Comparison of ENCODE assay signal across 8 cellular contexts in the genomic region with DNA sequence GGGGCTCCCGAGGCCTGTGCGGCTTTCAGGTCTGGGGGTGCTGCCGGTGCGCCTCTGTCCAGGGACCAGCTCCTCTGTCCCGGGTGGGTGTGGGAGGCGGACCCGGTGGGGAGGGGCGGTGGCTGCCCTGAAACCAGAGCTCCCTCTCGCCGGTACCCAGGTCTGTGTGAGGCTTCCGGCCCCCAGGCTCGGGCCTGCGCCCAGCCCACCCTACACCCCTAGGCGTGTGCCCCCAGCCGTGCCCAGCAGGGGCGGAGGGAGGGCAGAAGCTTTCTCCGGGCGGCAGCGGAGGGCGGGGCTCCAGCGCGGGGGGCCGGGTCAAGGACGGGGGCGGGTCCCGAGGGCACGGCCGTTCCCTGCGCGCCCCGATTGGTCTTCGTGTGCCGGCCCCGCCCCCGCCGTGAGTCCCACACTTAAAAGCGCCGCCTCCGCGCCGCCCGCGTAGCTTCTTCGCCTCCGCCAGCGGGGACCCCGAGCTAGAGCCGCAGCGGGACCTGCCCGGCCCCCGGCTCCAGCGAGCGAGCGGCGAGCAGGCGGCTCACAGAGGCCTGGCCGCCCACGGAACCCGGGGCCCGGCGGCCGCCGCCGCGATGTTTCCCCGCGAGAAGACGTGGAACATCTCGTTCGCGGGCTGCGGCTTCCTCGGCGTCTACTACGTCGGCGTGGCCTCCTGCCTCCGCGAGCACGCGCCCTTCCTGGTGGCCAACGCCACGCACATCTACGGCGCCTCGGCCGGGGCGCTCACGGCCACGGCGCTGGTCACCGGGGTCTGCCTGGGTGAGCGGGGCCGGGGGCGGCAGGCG. TPM values are rescaled to one million over a fixed set of nuclear protein-coding genes. Genes with fewer than 3 reads are reported as not detected.
DNase-seq lines count a peak whose midpoint lies in the region; ATAC-seq and TF ChIP-seq lines count a peak whose summit lies in the region.

No MANE protein-coding gene starts in this region.

- H3K27me3 ChIP-seq in neural cell (ENCODE audit: insufficient read depth, low read depth, low read length): no peaks in the 10 kb centered on the region
- peaks cover 0 to 7% (median 0%) of the 10 kb centered on the region in 3 donors for H3K27me3 ChIP-seq in stomach

- H3K27ac ChIP-seq in KOPT-K1 (ENCODE audit: low read depth, low read length, poor library complexity, severe bottlenecking) (peak overlapping the region; percentile 70), neural cell (ENCODE audit: low read length) (peak overlapping the region; percentile 45), stomach (peak overlapping the region; percentile 94 to 98 (median 96))

- H3K9ac ChIP-seq in neural cell (ENCODE audit: low read length): peak overlapping the region; percentile 69

- H3K79me2 ChIP-seq in neural cell (replicated peaks; ENCODE audit: insufficient read depth, low read length): peaks cover 3% of the 10 kb centered on the region

- TF ChIP-seq RAD21 in neural cell (conservative IDR thresholded peaks at IDR 0.05): peak; percentile 27

- H3K36me3 ChIP-seq in KOPT-K1 (ENCODE audit: insufficient read depth, low read length) (peaks cover 23% of the 10 kb centered on the region; the same call in 1 of the 2 replicates), neural cell (ENCODE audit: insufficient read depth, low read length) (no peaks in the 10 kb centered on the region), stomach (peaks cover 21 to 44% (median 40%) of the 10 kb centered on the region in 4 donors)

- peak overlapping the region; percentile 85 for H2AFZ ChIP-seq in neural cell (ENCODE audit: low read depth, low read length)

- TF ChIP-seq EP300 in neural cell (conservative IDR thresholded peaks at IDR 0.05; ENCODE audit: poor library complexity, severe bottlenecking): peak; percentile 23
- no peak for TF ChIP-seq EP300 in stomach (IDR thresholded peaks at IDR 0.05)

- TF ChIP-seq POLR2A in stomach (IDR thresholded peaks at IDR 0.05): peak in 1 of 4 donors; percentile 16

- TF ChIP-seq CTCF in fibroblast of villous mesenchyme (IDR thresholded peaks at IDR 0.05; ENCODE audit: insufficient read depth, low read depth, low read length) (no peak), neural cell (IDR thresholded peaks at IDR 0.05; ENCODE audit: poor library complexity, severe bottlenecking) (no peak), stomach (IDR thresholded peaks at IDR 0.05) (peak in 5 of 7 experiments; percentile 9 to 42 (median 15))

- peak; percentile 61 for ATAC-seq in GM21723 (IDR thresholded peaks at IDR 0.05; ENCODE audit: unreplicated experiment)

- DNase-seq in Daoy (ENCODE audit: low read depth): peak; percentile 93
- DNase-seq in RPMI8226: peak; percentile 94
- DNase-seq in activated effector memory CD4-positive, alpha-beta T cell treated with anti-CD3 and anti-CD28 coated beads, Interleukin-2, amount 50 U/mL, for 16 hours: peak; percentile 96
- DNase-seq in fibroblast of villous mesenchyme (ENCODE audit: low read depth): peak; percentile 85
- DNase-seq in stomach: peak; percentile 96

- peak overlapping the region; percentile 25 for H3K4me2 ChIP-seq in neural cell (ENCODE audit: low read length)

- no peaks in the 10 kb centered on the region for H3K9me3 ChIP-seq in KOPT-K1 (ENCODE audit: insufficient read depth, low read length, poor library complexity, severe bottlenecking)
- H3K9me3 ChIP-seq in neural cell (ENCODE audit: low read length): no peaks in the 10 kb centered on the region
- H3K9me3 ChIP-seq in stomach: no peaks in the 10 kb centered on the region

- no peaks in the 10 kb centered on the region for H4K20me1 ChIP-seq in neural cell (ENCODE audit: insufficient read depth)

- H3K9me2 ChIP-seq in neural cell (ENCODE audit: insufficient read depth, low read length): no peaks in the 10 kb centered on the region

- H3K4me1 ChIP-seq in stomach: peaks cover 40 to 54% (median 50%) of the 10 kb centered on the region in 4 donors

- H3K4me3 ChIP-seq in fibroblast of villous mesenchyme (ENCODE audit: low read depth, low read length): peak overlapping the region; percentile 70
- peak overlapping the region; percentile 81 for H3K4me3 ChIP-seq in neural cell (ENCODE audit: low read length)
- peak overlapping the region; percentile 72 to 97 (median 94) for H3K4me3 ChIP-seq in stomach

- WGBS in stomach, 5 donors: 1 to 5% (median 1%) methylated on average over 15 to 96 of the region's 96 CpGs

- intact Hi-C loops in stomach (cut with DNase I; ENCODE audit: low total_unique reads): no loop called here

- H3F3A ChIP-seq in neural cell (ENCODE audit: insufficient read depth, low read length, poor library complexity, severe bottlenecking): no peaks in the 10 kb centered on the region

TF ChIP-seq in neural cell, 6 proteins besides CTCF, POLR2A, EP300 and RAD21:
- TF ChIP-seq POLR2AphosphoS5 (IDR thresholded peaks at IDR 0.05): peak; percentile 66
- TF ChIP-seq SMC3 (conservative IDR thresholded peaks at IDR 0.05; ENCODE audit: poor library complexity): no peak
- no peak for TF ChIP-seq EZH2 (IDR thresholded peaks at IDR 0.05; ENCODE audit: borderline replicate concordance, insufficient read depth, low read length, poor library complexity, severe bottlenecking)
- TF ChIP-seq, protein P1, sequence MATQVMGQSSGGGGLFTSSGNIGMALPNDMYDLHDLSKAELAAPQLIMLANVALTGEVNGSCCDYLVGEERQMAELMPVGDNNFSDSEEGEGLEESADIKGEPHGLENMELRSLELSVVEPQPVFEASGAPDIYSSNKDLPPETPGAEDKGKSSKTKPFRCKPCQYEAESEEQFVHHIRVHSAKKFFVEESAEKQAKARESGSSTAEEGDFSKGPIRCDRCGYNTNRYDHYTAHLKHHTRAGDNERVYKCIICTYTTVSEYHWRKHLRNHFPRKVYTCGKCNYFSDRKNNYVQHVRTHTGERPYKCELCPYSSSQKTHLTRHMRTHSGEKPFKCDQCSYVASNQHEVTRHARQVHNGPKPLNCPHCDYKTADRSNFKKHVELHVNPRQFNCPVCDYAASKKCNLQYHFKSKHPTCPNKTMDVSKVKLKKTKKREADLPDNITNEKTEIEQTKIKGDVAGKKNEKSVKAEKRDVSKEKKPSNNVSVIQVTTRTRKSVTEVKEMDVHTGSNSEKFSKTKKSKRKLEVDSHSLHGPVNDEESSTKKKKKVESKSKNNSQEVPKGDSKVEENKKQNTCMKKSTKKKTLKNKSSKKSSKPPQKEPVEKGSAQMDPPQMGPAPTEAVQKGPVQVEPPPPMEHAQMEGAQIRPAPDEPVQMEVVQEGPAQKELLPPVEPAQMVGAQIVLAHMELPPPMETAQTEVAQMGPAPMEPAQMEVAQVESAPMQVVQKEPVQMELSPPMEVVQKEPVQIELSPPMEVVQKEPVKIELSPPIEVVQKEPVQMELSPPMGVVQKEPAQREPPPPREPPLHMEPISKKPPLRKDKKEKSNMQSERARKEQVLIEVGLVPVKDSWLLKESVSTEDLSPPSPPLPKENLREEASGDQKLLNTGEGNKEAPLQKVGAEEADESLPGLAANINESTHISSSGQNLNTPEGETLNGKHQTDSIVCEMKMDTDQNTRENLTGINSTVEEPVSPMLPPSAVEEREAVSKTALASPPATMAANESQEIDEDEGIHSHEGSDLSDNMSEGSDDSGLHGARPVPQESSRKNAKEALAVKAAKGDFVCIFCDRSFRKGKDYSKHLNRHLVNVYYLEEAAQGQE (IDR thresholded peaks at IDR 0.05; ENCODE audit: borderline replicate concordance): peak; percentile 17
- peak; percentile 91 for TF ChIP-seq MXI1 (conservative IDR thresholded peaks at IDR 0.05; ENCODE audit: poor library complexity, severe bottlenecking)
- no peak for TF ChIP-seq TAF1 (IDR thresholded peaks at IDR 0.05; ENCODE audit: low read depth)

RNA-seq across cellular contexts. Expression of a gene that starts 0.6 kb away (rescaled TPM):
- 10.9 and 24.2 TPM in 2 replicates for total RNA-seq in Daoy (2014; rRNA removed; shearing (Covaris generic))
- total RNA-seq in fibroblast of villous mesenchyme (23.5 and 28.5 TPM in 2 replicates), stomach (100 to 1,000 TPM in 3 of 5 donors, 10 to 100 TPM in 2; 33.4 to 385 (median 139) TPM)
- polyA plus RNA-seq in neural cell (7.3 and 7.8 TPM in 2 replicates), stomach (10 to 100 TPM; 41.7 to 85.1 (median 77.8) TPM)
- polyA minus RNA-seq in neural cell: 6.5 and 8.8 TPM in 2 replicates

RNA-seq across cellular contexts. Expression of a gene that starts 8.4 kb away (rescaled TPM):
- total RNA-seq in Daoy (2014; rRNA removed; shearing (Covaris generic)): 5.3 and 9.0 TPM in 2 replicates
- total RNA-seq in fibroblast of villous mesenchyme: 0.43 and 0.97 TPM in 2 replicates
- 1.2 and 6.5 TPM in 2 replicates for polyA plus RNA-seq in neural cell
- polyA minus RNA-seq in neural cell: 0.49 and 1.5 TPM in 2 replicates
- total RNA-seq in stomach: 100 to 1,000 TPM in 4 of 5 donors, 10 to 100 TPM in 1; 12.7 to 556 (median 165) TPM
- polyA plus RNA-seq in stomach: 100 to 1,000 TPM; 105 to 133 (median 119) TPM

RNA-seq across cellular contexts. Expression of a gene that starts 9.6 kb away (rescaled TPM):
- 693 and 756 TPM in 2 replicates for total RNA-seq in Daoy (2014; rRNA removed; shearing (Covaris generic))
- 220 and 278 TPM in 2 replicates for total RNA-seq in fibroblast of villous mesenchyme
- 147 and 167 TPM in 2 replicates for polyA plus RNA-seq in neural cell
- polyA minus RNA-seq in neural cell: 70.4 and 76.5 TPM in 2 replicates
- 1,000 to 10,000 TPM in 1 of 5 donors, 100 to 1,000 TPM in 4; 360 to 5,956 (median 454) TPM for total RNA-seq in stomach
- 1,000 to 10,000 TPM; 1,397 to 2,170 (median 1,669) TPM for polyA plus RNA-seq in stomach

RNA-seq across cellular contexts. Expression of a gene that starts 13.4 kb away (rescaled TPM):
- total RNA-seq in Daoy (2014; rRNA removed; shearing (Covaris generic)): 246 and 253 TPM in 2 replicates
- total RNA-seq in fibroblast of villous mesenchyme: 218 and 295 TPM in 2 replicates
- 70.8 and 80.1 TPM in 2 replicates for polyA plus RNA-seq in neural cell
- polyA minus RNA-seq in neural cell: 39.7 and 39.8 TPM in 2 replicates
- 100 to 1,000 TPM; 103 to 293 (median 157) TPM for total RNA-seq in stomach
- polyA plus RNA-seq in stomach: 100 to 1,000 TPM in 2 of 3 donors, 10 to 100 TPM in 1; 66.7 to 262 (median 206) TPM

RNA-seq across cellular contexts. Expression of a gene that starts 14.3 kb away (rescaled TPM):
- total RNA-seq in Daoy (2014; rRNA removed; shearing (Covaris generic)): 3.5 and 10.4 TPM in 2 replicates
- 5.5 and 7.8 TPM in 2 replicates for total RNA-seq in fibroblast of villous mesenchyme
- polyA plus RNA-seq in neural cell: 13.3 and 34.9 TPM in 2 replicates
- polyA minus RNA-seq in neural cell: 7.8 and 8.0 TPM in 2 replicates
- total RNA-seq in stomach: 100 to 1,000 TPM in 1 of 5 donors, 10 to 100 TPM in 3, 1 to 10 TPM in 1; 5.9 to 503 (median 57.1) TPM
- polyA plus RNA-seq in stomach: 10 to 100 TPM; 20.5 to 25.6 (median 25.5) TPM

Comparison
In these comparisons a context has a peak if more than half of its experiments do, and no peak if none do; other contexts are left out.
1. Peak in every context shown above with its lines: DNase-seq, ATAC-seq, H3K4me3 ChIP-seq and H3K27ac ChIP-seq.
2. H3K27ac ChIP-seq: peak in every context shown above with its lines; median percentile 96 in stomach; 70 in KOPT-K1; 45 in neural cell.
3. CTCF ChIP-seq: peak in stomach (5 of 7); none in fibroblast of villous mesenchyme (single experiment) and neural cell (single experiment).